In genomic region chr2:227848586-227848985, GRCh38 we compare ENCODE assay signal across 11 cellular contexts. TPM values are rescaled to one million over a fixed set of nuclear protein-coding genes. Genes with fewer than 3 reads are reported as not detected.
DNase-seq lines count a peak whose midpoint lies in the region; ATAC-seq and TF ChIP-seq lines count a peak whose summit lies in the region.
"Had no signal": no experiment of that assay in that cellular context is flagged by ENCODE, and none has a peak within 500 bp of the region (broad histone marks: within the 10 kb centered on the region; RNA-seq: fewer than 3 reads in every experiment).

No MANE protein-coding gene starts in this region.

- no peak overlapping the region for H3K27ac ChIP-seq in HCT116 (ENCODE audit: low read depth, low read length)
- H3K27ac ChIP-seq in SJCRH30, result no peak overlapping the region

- H3K36me3 ChIP-seq in HCT116 (ENCODE audit: control insufficient read depth in 1 of 2, insufficient read depth in 2 of 2, low read length in 2 of 2) (no peaks in the 10 kb centered on the region), SJCRH30 (no peaks in the 10 kb centered on the region)

- H3K4me1 Mint-ChIP-seq in T-helper 17 cell, result peaks cover 31% of the 10 kb centered on the region

- no TSS peak for BruUV-seq in HCT116 (replicated peaks; lab: Mats Ljungman, UMichigan)

- no peaks in the 10 kb centered on the region for H3K9me2 ChIP-seq in HCT116 (ENCODE audit: insufficient read depth)

- peak overlapping the region; percentile 59 for H3K4me2 ChIP-seq in HCT116 (ENCODE audit: low read length)

- no peak for TF ChIP-seq RAD21 in HCT116 (IDR thresholded peaks at IDR 0.05; ENCODE audit: low read depth)

- no peak for TF ChIP-seq POLR2A in HCT116 (IDR thresholded peaks at IDR 0.05; ENCODE audit: borderline replicate concordance, extremely low read depth, insufficient read depth, insufficient read length)

- H2AFZ ChIP-seq in HCT116 (ENCODE audit: low read depth, low read length, poor library complexity, severe bottlenecking), result peak overlapping the region; percentile 94

- H3K27ac Mint-ChIP-seq in T-helper 17 cell, result peak overlapping the region; percentile 100

- no peak for TF ChIP-seq CTCF in HCT116 (IDR thresholded peaks at IDR 0.05 in 2 of 3, conservative IDR thresholded peaks at IDR 0.05 in 1 of 3; ENCODE audit: borderline replicate concordance in 1 of 3, insufficient read depth in 1 of 3, low read depth in 2 of 3, low read length in 2 of 3)

- peak; percentile 56 to 74 for ATAC-seq in activated CD4-positive, CD25-positive, alpha-beta regulatory T cell treated with anti-CD3 and anti-CD28 coated beads, Interleukin-2, amount 50 U/mL, for 24 hours
- ATAC-seq in HCT116 (no peak), T-helper 17 cell (peak; percentile 92)

- H3K27me3 ChIP-seq in HCT116 (ENCODE audit: insufficient read depth, low read length) (no peaks in the 10 kb centered on the region), SJCRH30 (no peaks in the 10 kb centered on the region)

- H3K9ac ChIP-seq in HCT116 (ENCODE audit: low read length), result no peak overlapping the region

- H3K4me3 ChIP-seq in HCT116 (replicated peaks in 1 of 2; ENCODE audit: low read depth in 1 of 2, low read length in 2 of 2) (no peak overlapping the region), SJCRH30 (no peak overlapping the region)

- intact Hi-C loops in HCT116 (cut with micrococcal nuclease) (no loop called here), posterior cingulate gyrus (cut with DNase I) (no loop called here)

- POLR2A ChIA-PET in HCT116 (lab: Charles Lee), result no interaction called here

- no peaks in the 10 kb centered on the region for H3K9me3 ChIP-seq in HCT116 (ENCODE audit: control insufficient read depth in 1 of 2, insufficient read depth in 1 of 2, low read depth in 1 of 2, low read length in 2 of 2)
- no peaks in the 10 kb centered on the region for H3K9me3 ChIP-seq in T-helper 17 cell (ENCODE audit: control insufficient read depth, low read length, poor library complexity, severe bottlenecking)
- no peaks in the 10 kb centered on the region; the same call in 1 of the 2 replicates for H3K9me3 ChIP-seq in SJCRH30 (replicated peaks)

- no peaks in the 10 kb centered on the region for H3K79me2 ChIP-seq in HCT116 (ENCODE audit: insufficient read depth, low read length)

- no peak for DNase-seq in activated CD4-positive, CD25-positive, alpha-beta regulatory T cell (lab: John Stamatoyannopoulos, UW)
- DNase-seq in HCT116 (ENCODE audit: low read depth, low spot score), result no peak
- peak in 2 of 3 donors; percentile 20 to 45 for DNase-seq in T-helper 17 cell
- peak; percentile 82 for DNase-seq in renal cortical epithelial cell (ENCODE audit: low read depth)
- DNase-seq in posterior cingulate gyrus, result no peak
- no peak for DNase-seq in SJCRH30
- no peak for DNase-seq in NCI-H748 (lab: John Stamatoyannopoulos, UW; ENCODE audit: unreplicated experiment)
- DNase-seq: SHP77 treated with DMSO at 0.1 percent for 48 hours; stimulated activated CD4-positive, alpha-beta T cell treated with anti-CD3 and anti-CD28 coated beads, Interleukin-15, amount 100 ng/mL, for 24 hours had no signal

- H3K27me3 Mint-ChIP-seq in T-helper 17 cell, result no peaks in the 10 kb centered on the region

- H3K4me3 Mint-ChIP-seq in T-helper 17 cell, result peak overlapping the region; percentile 85

- CTCF ChIA-PET in HCT116 (lab: Charles Lee), result interaction anchor here (2.6 kb wide), 1 partner anchor 14 kb away, joined by 7 read pairs; no protein-coding TSS in a partner anchor

- no peaks in the 10 kb centered on the region for H4K20me1 ChIP-seq in HCT116 (ENCODE audit: insufficient read depth)

- H3K4me1 ChIP-seq in HCT116 (ENCODE audit: control insufficient read depth in 1 of 2, insufficient read depth in 2 of 2, low read length in 2 of 2) (peaks cover 13 to 33% of the 10 kb centered on the region in 2 experiments; a peak in 3 of 4 replicates), SJCRH30 (peaks cover 3% of the 10 kb centered on the region; the same call in 1 of the 2 replicates)

- RAD21 ChIA-PET in HCT116 (lab: Charles Lee; ENCODE audit: low non-redundant PET in 1 of 2, low total read pairs in 2 of 2, uncharacterized antibody in 2 of 2, unreplicated experiment in 2 of 2), result no interaction called here

- no peaks in the 10 kb centered on the region for H3K36me3 Mint-ChIP-seq in T-helper 17 cell (ENCODE audit: low read depth)

TF ChIP-seq in HCT116, 20 proteins besides CTCF, POLR2A, EP300 and RAD21 (continues in another document):
- TF ChIP-seq CEBPB (IDR thresholded peaks at IDR 0.05; ENCODE audit: low read depth), result no peak
- TF ChIP-seq EGR1 (IDR thresholded peaks at IDR 0.05; ENCODE audit: low read depth), result peak; percentile 69; the same call in 1 of the 2 replicates
- no peak for TF ChIP-seq SIN3A (IDR thresholded peaks at IDR 0.05; ENCODE audit: low read depth)
- peak; percentile 56; the same call in 1 of the 2 replicates for TF ChIP-seq CBX3 (IDR thresholded peaks at IDR 0.05; ENCODE audit: low read depth)
- no peak for TF ChIP-seq SRF (IDR thresholded peaks at IDR 0.05; ENCODE audit: low read depth)
- no peak for TF ChIP-seq ZFX (IDR thresholded peaks at IDR 0.05)
- TF ChIP-seq ELF1 (IDR thresholded peaks at IDR 0.05; ENCODE audit: borderline replicate concordance, low read depth), result no peak
- no peak for TF ChIP-seq ATF3 (IDR thresholded peaks at IDR 0.05)
- peak; percentile 74 for TF ChIP-seq SP1 (IDR thresholded peaks at IDR 0.05; ENCODE audit: low read depth)
- TF ChIP-seq REST (IDR thresholded peaks at IDR 0.05; ENCODE audit: low read depth), result no peak
- no peak for TF ChIP-seq ZNF274 (IDR thresholded peaks at IDR 0.05; ENCODE audit: low read depth, low read length)
- no peak for TF ChIP-seq YY1 (IDR thresholded peaks at IDR 0.05; ENCODE audit: extremely low read depth, insufficient replicate concordance, low read depth, low read length)
- no peak for TF ChIP-seq ZBTB33 (IDR thresholded peaks at IDR 0.05; ENCODE audit: extremely low read depth, insufficient replicate concordance, low read length)
- TF ChIP-seq POLR2AphosphoS5 (IDR thresholded peaks at IDR 0.05; ENCODE audit: low read depth, low read length), result 0 out of 2 replicates have a peak, but pooled peaks have one; percentile 33
- no peak for TF ChIP-seq EZH2 (IDR thresholded peaks at IDR 0.05)
- no peak for TF ChIP-seq JUND (IDR thresholded peaks at IDR 0.05)
- no peak for TF ChIP-seq TCF7L2 (IDR thresholded peaks at IDR 0.05; ENCODE audit: borderline replicate concordance, extremely low read depth, insufficient read depth, insufficient read length)
- TF ChIP-seq, protein P1, sequence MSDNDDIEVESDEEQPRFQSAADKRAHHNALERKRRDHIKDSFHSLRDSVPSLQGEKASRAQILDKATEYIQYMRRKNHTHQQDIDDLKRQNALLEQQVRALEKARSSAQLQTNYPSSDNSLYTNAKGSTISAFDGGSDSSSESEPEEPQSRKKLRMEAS (IDR thresholded peaks at IDR 0.05), result no peak

RNA-seq across cellular contexts. Expression of gene DAW1, which starts 22.8 kb away (rescaled TPM):
- total RNA-seq in HCT116 (2021; ENCODE audit: unreplicated experiment) (0.20 TPM), T-helper 17 cell (not detected), renal cortical epithelial cell (1.5 and 14.1 TPM in 2 replicates)
- polyA plus RNA-seq in HCT116 (2012), result 0.15 and 0.26 TPM in 2 replicates
- 0.08 TPM in 1 of 2 replicates, not detected in the other for total RNA-seq in SJCRH30 (2014; rRNA removed; shearing (Covaris generic))

RNA-seq across cellular contexts. Expression of gene CCL20, which starts 34.9 kb away (rescaled TPM):
- total RNA-seq in HCT116 (2021; ENCODE audit: unreplicated experiment) (0.30 TPM), T-helper 17 cell (10 to 100 TPM; 24.3 to 39.7 TPM), renal cortical epithelial cell (1.4 and 204 TPM in 2 replicates)
- polyA plus RNA-seq in HCT116 (2012), result 0.12 and 0.36 TPM in 2 replicates
- 4.2 and 4.3 TPM in 2 replicates for total RNA-seq in SJCRH30 (2014; rRNA removed; shearing (Covaris generic))
- total RNA-seq: A673 had no signal

Comparison
In these comparisons a context has a peak if more than half of its experiments do, and no peak if none do; other contexts are left out.
1. DNase-seq: peak in T-helper 17 cell (2 of 3) and renal cortical epithelial cell (single experiment); none in activated CD4-positive, CD25-positive, alpha-beta regulatory T cell (0 of 4), HCT116 (single experiment), posterior cingulate gyrus (0 of 10), SJCRH30 (0 of 2) and NCI-H748 (single experiment).